In genomic region chr19:20860339-20860738, GRCh38 we compare ENCODE assay signal across 8 cellular contexts.
"Had no signal": no experiment of that assay in that cellular context is flagged by ENCODE, and none has a peak within 500 bp of the region (broad histone marks: within the 10 kb centered on the region; RNA-seq: fewer than 3 reads in every experiment).

No MANE protein-coding gene starts in this region.

- H3K27ac ChIP-seq: HL-60, KMS-11 had no signal

- H3K27me3 Mint-ChIP-seq: IgD-negative memory B cell had no signal

- H3K27ac Mint-ChIP-seq: IgD-negative memory B cell had no signal

- DNase-seq: IMR-90, KBM-7, KG1 had no signal

- ATAC-seq: HepG2, K562 had no signal

- H3K4me3 Mint-ChIP-seq: IgD-negative memory B cell had no signal

- H3K4me3 ChIP-seq: K562 had no signal
